Comparison of ENCODE assay signal across 8 cellular contexts in the genomic region with DNA sequence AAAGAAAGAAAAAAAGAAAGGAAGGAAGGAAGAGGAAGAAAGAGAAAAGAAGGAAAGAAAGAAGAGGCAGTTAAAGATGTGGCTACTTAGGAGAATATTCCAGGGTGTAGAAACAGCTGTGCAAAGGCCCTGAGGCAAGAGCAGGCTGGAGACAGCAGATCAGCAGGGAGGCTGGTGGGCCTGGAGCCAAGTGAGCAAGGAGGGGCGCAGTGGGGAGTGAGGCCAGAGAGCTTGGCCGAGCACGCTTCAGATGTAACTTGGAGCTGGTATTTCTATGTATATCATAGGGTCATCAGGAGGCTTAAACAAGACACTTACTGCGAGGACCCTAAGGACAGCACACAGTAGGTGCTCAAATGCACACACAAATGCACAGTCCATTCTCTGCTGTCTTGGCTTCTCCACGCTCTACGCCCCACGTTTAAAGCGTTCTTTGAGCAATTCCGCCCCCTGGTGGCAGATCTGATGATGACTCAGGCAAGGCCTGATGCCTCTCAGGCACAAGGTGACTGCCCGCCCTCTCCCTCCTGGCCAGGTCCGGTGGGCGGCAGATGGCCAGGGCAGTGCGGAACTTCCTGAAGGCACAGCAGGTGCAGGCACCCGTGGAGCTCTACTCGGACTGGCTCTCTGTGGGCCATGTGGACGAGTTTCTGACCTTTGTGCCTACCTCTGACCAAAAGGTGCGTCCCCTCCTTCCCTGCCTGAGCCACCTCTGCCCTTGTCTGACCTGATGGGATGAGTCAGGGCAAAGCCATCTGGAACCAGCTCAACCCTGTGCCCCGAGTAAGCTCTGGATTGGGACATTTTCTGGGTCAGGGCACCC. TPM values are rescaled to one million over a fixed set of nuclear protein-coding genes. Genes with fewer than 3 reads are reported as not detected.
DNase-seq lines count a peak whose midpoint lies in the region; ATAC-seq, FAIRE-seq and TF ChIP-seq lines count a peak whose summit lies in the region.

No MANE protein-coding gene starts in this region.

- no peak overlapping the region for H4K8ac ChIP-seq in H1 (ENCODE audit: extremely low read depth, insufficient read depth, low read length)

- H2AFZ ChIP-seq in H1 (ENCODE audit: low read length) = peak overlapping the region; percentile 65; the same call in 1 of the 2 replicates

- H3K9me3 Mint-ChIP-seq in CD4-positive, CD25-positive, alpha-beta regulatory T cell = no peaks in the 10 kb centered on the region
- no peaks in the 10 kb centered on the region for H3K9me3 Mint-ChIP-seq in HFFc6

- TF ChIP-seq CTCF in HFFc6 (IDR thresholded peaks at IDR 0.05) (peak; percentile 99), H1 (IDR thresholded peaks at IDR 0.05; ENCODE audit: control extremely low read depth in 1 of 3, insufficient read depth in 1 of 3, low read depth in 1 of 3, low read length in 3 of 3) (peak; percentile 88 to 97 (median 90))

- H3K27ac ChIP-seq in CD4-positive, CD25-positive, alpha-beta regulatory T cell (ENCODE audit: insufficient read depth, low read length, poor library complexity, severe bottlenecking) = no peak overlapping the region
- no peak overlapping the region for H3K27ac ChIP-seq in H1 (ENCODE audit: low read depth, low read length)

- peak overlapping the region; percentile 16 for H2BK120ac ChIP-seq in H1 (replicated peaks; ENCODE audit: low read depth, low read length)

- no peak overlapping the region for H3K56ac ChIP-seq in H1 (replicated peaks; ENCODE audit: insufficient read length, low read depth, low read length)

- no peak overlapping the region for H3K14ac ChIP-seq in H1 (ENCODE audit: insufficient read length)

- no peak overlapping the region for H4K5ac ChIP-seq in H1 (ENCODE audit: insufficient read length, low read depth, low read length)

- no peaks in the 10 kb centered on the region for H4K20me1 ChIP-seq in H1 (replicated peaks in 1 of 2; ENCODE audit: control insufficient read depth in 1 of 2, insufficient read depth in 2 of 2, low read length in 2 of 2)

- peak overlapping the region; percentile 75 for H3K18ac ChIP-seq in H1 (ENCODE audit: extremely low read depth, low read length)

- no peak overlapping the region for H3K23ac ChIP-seq in H1 (ENCODE audit: insufficient read length)

- H3K27ac Mint-ChIP-seq in CD4-positive, CD25-positive, alpha-beta regulatory T cell = peak overlapping the region in 1 of 3 donors; percentile 77
- peak overlapping the region; percentile 54; the same call in 1 of the 2 replicates for H3K27ac Mint-ChIP-seq in HFFc6

- H3K4me1 ChIP-seq in CD4-positive, CD25-positive, alpha-beta regulatory T cell (ENCODE audit: control insufficient read depth, insufficient read depth, low read length, poor library complexity, severe bottlenecking) = no peaks in the 10 kb centered on the region
- H3K4me1 ChIP-seq in H1 (replicated peaks in 1 of 4; ENCODE audit: control insufficient read depth in 3 of 4, insufficient read depth in 4 of 4, low read length in 3 of 4) = peaks cover 0 to 5% (median 0%) of the 10 kb centered on the region in 4 experiments; a peak in 4 of 7 replicates

- no peak overlapping the region for H3K4me3 ChIP-seq in CD4-positive, CD25-positive, alpha-beta regulatory T cell (ENCODE audit: low read depth, low read length)
- no peak overlapping the region for H3K4me3 ChIP-seq in H1 (ENCODE audit: extremely low read depth in 1 of 4, insufficient read depth in 2 of 4, low read depth in 3 of 4, low read length in 4 of 4)

- H3K4me1 Mint-ChIP-seq in CD4-positive, CD25-positive, alpha-beta regulatory T cell = peaks cover 0 to 5% (median under 1%) of the 10 kb centered on the region in 4 donors
- H3K4me1 Mint-ChIP-seq in HFFc6 (ENCODE audit: low read depth) = peaks cover 53% of the 10 kb centered on the region

- H3K9ac ChIP-seq in H1 (replicated peaks in 1 of 4; ENCODE audit: extremely low read depth in 1 of 4, low read depth in 3 of 4, low read length in 3 of 4) = 0 out of 7 replicates have a peak overlapping the region, but pooled peaks of 1 of the 4 experiments have one; percentile 0

- H2BK12ac ChIP-seq in H1 (ENCODE audit: low read depth, low read length) = peak overlapping the region; percentile 91; the same call in 1 of the 2 replicates

- peak overlapping the region; percentile 62; the same call in 1 of the 2 replicates for H2BK20ac ChIP-seq in H1 (ENCODE audit: low read length)

- no peaks in the 10 kb centered on the region for H3K79me2 ChIP-seq in H1 (ENCODE audit: control insufficient read depth in 1 of 2, insufficient read depth in 2 of 2, low read length in 2 of 2)

- FAIRE-seq in H1 (lab: Jason Lieb, UNC) = peak; percentile 91

- DNase-seq in CD4-positive, CD25-positive, alpha-beta regulatory T cell = peak; percentile 60 to 74 (median 72)
- DNase-seq in HFFc6 = peak; percentile 76
- DNase-seq in NK-92 (lab: John Stamatoyannopoulos, UW; ENCODE audit: unreplicated experiment) = peak; percentile 37
- DNase-seq in activated CD8-positive, alpha-beta memory T cell treated with anti-CD3 and anti-CD28 coated beads for 24 hours = peak; percentile 97
- peak; percentile 79 to 98 for DNase-seq in H1 (ENCODE audit: low read depth in 1 of 2, low spot score in 2 of 2)
- DNase-seq in mesenteric fat pad (ENCODE audit: low spot score) = peak; percentile 94
- peak; percentile 77 to 90 for DNase-seq in stimulated activated CD8-positive, alpha-beta memory T cell treated with anti-CD3 and anti-CD28 coated beads, Interleukin-2, amount 100 ng/mL, for 48 hours (ENCODE audit: low read depth in 2 of 2)

- H3K4me3 Mint-ChIP-seq in CD4-positive, CD25-positive, alpha-beta regulatory T cell = no peak overlapping the region
- no peak overlapping the region for H3K4me3 Mint-ChIP-seq in HFFc6

- peak; percentile 58 to 69 for ATAC-seq in CD4-positive, CD25-positive, alpha-beta regulatory T cell (ENCODE audit: low read depth in 2 of 2)
- no peak for ATAC-seq in GM19023 (IDR thresholded peaks at IDR 0.05; ENCODE audit: unreplicated experiment)

- H3K9me3 ChIP-seq in CD4-positive, CD25-positive, alpha-beta regulatory T cell (ENCODE audit: control insufficient read depth in 2 of 2, low read length in 2 of 2) = no peaks in the 10 kb centered on the region
- H3K9me3 ChIP-seq in H1 (ENCODE audit: insufficient read depth in 2 of 2, low read depth in 1 of 2, low read length in 1 of 2) = no peaks in the 10 kb centered on the region

- peak; percentile 97 for TF ChIP-seq RAD21 in H1 (IDR thresholded peaks at IDR 0.05 in 1 of 2, conservative IDR thresholded peaks at IDR 0.05 in 1 of 2; ENCODE audit: low read depth in 2 of 2, low read length in 2 of 2)

- H3K4ac ChIP-seq in H1 (replicated peaks; ENCODE audit: insufficient read length, low read depth, low read length) = no peak overlapping the region

- H2BK15ac ChIP-seq in H1 (ENCODE audit: low read length) = peak overlapping the region; percentile 25; the same call in 1 of the 2 replicates

- H3K27me3 Mint-ChIP-seq in CD4-positive, CD25-positive, alpha-beta regulatory T cell = no peaks in the 10 kb centered on the region
- peaks cover 11% of the 10 kb centered on the region for H3K27me3 Mint-ChIP-seq in HFFc6 (ENCODE audit: insufficient read depth)

- WGBS in H1 (ENCODE audit: extremely low coverage in 1 of 2, insufficient coverage in 1 of 2, insufficient read length in 1 of 2, insufficient replicate concordance in 2 of 2, low coverage in 1 of 2, low lambda C conversion rate in 2 of 2, missing lambda C conversion rate in 1 of 2), 2 experiments = 27% methylated on average over 17 of the region's 18 CpGs; no CpG with 5 or more reads in 1 of the 2 experiments

- no peak for TF ChIP-seq POLR2A in H1 (IDR thresholded peaks at IDR 0.05; ENCODE audit: control extremely low read depth in 1 of 2, low read depth in 2 of 2, low read length in 2 of 2)

- H3K4me2 ChIP-seq in H1 (ENCODE audit: insufficient read depth in 1 of 2, low read depth in 2 of 2, low read length in 2 of 2) = peak overlapping the region in 1 of 2 experiments; percentile 31; a peak in 1 of 4 replicates

- H3K27me3 ChIP-seq in CD4-positive, CD25-positive, alpha-beta regulatory T cell (ENCODE audit: control insufficient read depth, insufficient read depth, low read length) = no peaks in the 10 kb centered on the region
- H3K27me3 ChIP-seq in H1 (replicated peaks in 1 of 4; ENCODE audit: control insufficient read depth in 3 of 4, extremely low read depth in 1 of 4, insufficient read depth in 3 of 4, low read length in 3 of 4) = no peaks in the 10 kb centered on the region; a peak in 1 of 7 replicates

- peak overlapping the region; percentile 62; the same call in 1 of the 2 replicates for H2BK5ac ChIP-seq in H1 (ENCODE audit: low read depth, low read length)

- H4K91ac ChIP-seq in H1 (replicated peaks; ENCODE audit: insufficient read length, low read length) = peak overlapping the region; percentile 32

- H2AK5ac ChIP-seq in H1 (ENCODE audit: low read depth, low read length) = no peak overlapping the region

- CTCF ChIA-PET in H1 (lab: Charles Lee; ENCODE audit: partially characterized antibody) = interaction anchor here (0.6 to 11.9 kb wide), 48 partner anchors 9 to 617 kb away, joined by 3 to 339 read pairs (median 6); a partner anchor contains a TSS

- TF ChIP-seq EP300 in H1 (IDR thresholded peaks at IDR 0.05; ENCODE audit: borderline replicate concordance in 1 of 2, low read depth in 2 of 2, low read length in 2 of 2) = no peak

- no peaks in the 10 kb centered on the region for H3K79me1 ChIP-seq in H1 (ENCODE audit: low read depth, low read length)

- no peaks in the 10 kb centered on the region for H3K36me3 ChIP-seq in CD4-positive, CD25-positive, alpha-beta regulatory T cell (ENCODE audit: control insufficient read depth, insufficient read depth, low read length)
- no peaks in the 10 kb centered on the region for H3K36me3 ChIP-seq in H1 (ENCODE audit: control insufficient read depth in 2 of 4, insufficient read depth in 4 of 4, low read length in 3 of 4)

- H3K36me3 Mint-ChIP-seq in CD4-positive, CD25-positive, alpha-beta regulatory T cell = no peaks in the 10 kb centered on the region
- H3K36me3 Mint-ChIP-seq in HFFc6 (ENCODE audit: low read depth) = no peaks in the 10 kb centered on the region

- POLR2A ChIA-PET in H1 (lab: Charles Lee; ENCODE audit: partially characterized antibody) = interaction anchor here (1.2 kb wide), 2 partner anchors 14 to 117 kb away, joined by 3 read pairs; no protein-coding TSS in a partner anchor

- H3K23me2 ChIP-seq in H1 (ENCODE audit: low read depth, low read length) = no peaks in the 10 kb centered on the region

RNA-seq across cellular contexts. Expression of a gene that starts 11.9 kb away (rescaled TPM):
- total RNA-seq in CD4-positive, CD25-positive, alpha-beta regulatory T cell = not detected
- not detected for polyA plus RNA-seq in CD4-positive, CD25-positive, alpha-beta regulatory T cell
- total RNA-seq in HFFc6 (2021; fragmentation: NEBNext Ultra II Directional; extraction: Animal tissue kit (Norgen Biotek cat#: 25700)) = under 1 TPM in 4 of 6 experiments, not detected in 2; 0.05 to 0.14 (median 0.07) TPM
- 0.37 and 0.44 TPM in 2 replicates for total RNA-seq in H1 (2021; fragmentation: NEBNext Ultra II Directional; extraction: Animal tissue kit (Norgen Biotek cat#: 25700))
- polyA plus RNA-seq in H1 (2011; rRNA removed) = 0.94 and 1.9 TPM in 2 replicates
- 1.6 TPM for polyA plus RNA-seq in H1 (2011; cell fraction: cytosol; rRNA removed)
- 3.4 TPM for polyA plus RNA-seq in H1 (2011; cell fraction: nucleus; rRNA removed)
- 0.35 to 0.85 TPM (median 0.64 TPM) in 4 replicates for polyA plus RNA-seq in H1 (2012, experiment 1 of 2)
- polyA plus RNA-seq in H1 (2012, experiment 2 of 2) = 0.33 TPM
- 0.59 TPM for polyA plus RNA-seq in H1 (2013, experiment 1 of 2)
- 0.35 TPM for polyA plus RNA-seq in H1 (2013, experiment 2 of 2)
- 1.3 and 1.7 TPM in 2 replicates for polyA minus RNA-seq in H1 (2011; rRNA and poly(A)+ RNA removed)
- 0.81 TPM for polyA minus RNA-seq in H1 (2011; cell fraction: cytosol; rRNA and poly(A)+ RNA removed)
- 1.6 TPM for polyA minus RNA-seq in H1 (2011; cell fraction: nucleus; rRNA and poly(A)+ RNA removed)
- total RNA-seq in mesenteric fat pad = not detected

RNA-seq across cellular contexts. Expression of a gene that starts 32.1 kb away (rescaled TPM):
- total RNA-seq in CD4-positive, CD25-positive, alpha-beta regulatory T cell = not detected
- polyA plus RNA-seq in CD4-positive, CD25-positive, alpha-beta regulatory T cell = not detected
- total RNA-seq in HFFc6 (2021; fragmentation: NEBNext Ultra II Directional; extraction: Animal tissue kit (Norgen Biotek cat#: 25700)) = under 1 TPM in 5 of 6 experiments, not detected in 1; 0.11 to 0.95 (median 0.22) TPM
- 0.30 and 0.33 TPM in 2 replicates for total RNA-seq in H1 (2021; fragmentation: NEBNext Ultra II Directional; extraction: Animal tissue kit (Norgen Biotek cat#: 25700))
- polyA plus RNA-seq in H1 (2011; rRNA removed) = 0.20 and 0.38 TPM in 2 replicates
- 0.22 TPM for polyA plus RNA-seq in H1 (2011; cell fraction: cytosol; rRNA removed)
- polyA plus RNA-seq in H1 (2011; cell fraction: nucleus; rRNA removed) = 0.40 TPM
- 0.20 to 0.45 TPM (median 0.29 TPM) in 4 replicates for polyA plus RNA-seq in H1 (2012, experiment 1 of 2)
- 0.24 TPM for polyA plus RNA-seq in H1 (2012, experiment 2 of 2)
- polyA plus RNA-seq in H1 (2013, experiment 1 of 2) = 0.41 TPM
- 0.31 TPM for polyA plus RNA-seq in H1 (2013, experiment 2 of 2)
- 0.20 and 0.35 TPM in 2 replicates for polyA minus RNA-seq in H1 (2011; rRNA and poly(A)+ RNA removed)
- polyA minus RNA-seq in H1 (2011; cell fraction: cytosol; rRNA and poly(A)+ RNA removed) = not detected
- not detected for polyA minus RNA-seq in H1 (2011; cell fraction: nucleus; rRNA and poly(A)+ RNA removed)
- total RNA-seq in mesenteric fat pad = not detected

Comparison
In these comparisons a context has a peak if more than half of its experiments do, and no peak if none do; other contexts are left out.
1. DNase-seq: peak in every context shown above with its lines; median percentile 97 in activated CD8-positive, alpha-beta memory T cell treated with anti-CD3 and anti-CD28 coated beads for 24 hours; 94 in mesenteric fat pad; 88 in H1; 84 in stimulated activated CD8-positive, alpha-beta memory T cell treated with anti-CD3 and anti-CD28 coated beads, Interleukin-2, amount 100 ng/mL, for 48 hours; 76 in HFFc6; 72 in CD4-positive, CD25-positive, alpha-beta regulatory T cell; 37 in NK-92.